8 cellular contexts compared by ENCODE assay signal in genomic region chr12:56688129-56688845, GRCh38.
A peak's percentile ranks its signal among the peaks of the same experiment; 100 is the strongest.
DNase-seq lines count a peak whose midpoint lies in the region; FAIRE-seq and TF ChIP-seq lines count a peak whose summit lies in the region.

PTGES3 (minus strand) TSS chr12:56688284; CDS start chr12:56687999, 285 bp downstream.

- peak within 1 kb of the TSS; percentile 94 for H3K4me2 ChIP-seq in Loucy (ENCODE audit: low read depth, low read length, poor library complexity, severe bottlenecking)

- H3K27ac Mint-ChIP-seq in nephron, result peak within 1 kb of the TSS; percentile 99 to 100 (median 99)
- H3K27ac Mint-ChIP-seq in stimulated activated naive CD8-positive, alpha-beta T cell treated with anti-CD3 and anti-CD28 coated beads, Interleukin-15, Interleukin-2, amounts not matched to agents 100 ng/mL and 50 ng/mL, for 24 hours, result peak within 1 kb of the TSS; percentile 100

- DNase-seq in EL, result peak; percentile 99
- peak; percentile 91 for DNase-seq in H54 (ENCODE audit: insufficient read length, low spot score)
- peak; percentile 96 for DNase-seq in activated T-helper 9 cell treated with anti-CD3 and anti-CD28 coated beads, Interleukin-2, amount 50 U/mL, for 16 hours (ENCODE audit: low read depth)
- DNase-seq in fibroblast of pulmonary artery (ENCODE audit: low read depth), result peak; percentile 98

- H3K36me3 ChIP-seq in Loucy (ENCODE audit: insufficient read depth, low read length), result no peaks in the 10 kb centered on the region

- H3K9me3 Mint-ChIP-seq in nephron, result no peaks in the 10 kb centered on the region
- no peaks in the 10 kb centered on the region for H3K9me3 Mint-ChIP-seq in stimulated activated naive CD8-positive, alpha-beta T cell treated with anti-CD3 and anti-CD28 coated beads, Interleukin-15, Interleukin-2, amounts not matched to agents 100 ng/mL and 50 ng/mL, for 24 hours

- FAIRE-seq in H54 (lab: Jason Lieb, UNC), result peak; percentile 61

- H3K9ac ChIP-seq in Loucy (ENCODE audit: low read depth, low read length, poor library complexity, severe bottlenecking), result peak within 1 kb of the TSS; percentile 98

- peaks cover 26% of the 10 kb centered on the region for H3K4me1 ChIP-seq in Loucy (ENCODE audit: insufficient read depth, low read length, poor library complexity, severe bottlenecking)

- H3K4me3 ChIP-seq in Loucy (ENCODE audit: low read length, poor library complexity, severe bottlenecking) (peak within 1 kb of the TSS; percentile 89), fibroblast of pulmonary artery (replicated peaks; ENCODE audit: low read depth, low read length) (peak within 1 kb of the TSS; percentile 99)

- peaks cover 9% of the 10 kb centered on the region for H3K27me3 ChIP-seq in Loucy (ENCODE audit: insufficient read depth, low read length, poor library complexity, severe bottlenecking)

- H3K4me1 Mint-ChIP-seq in nephron, result peaks cover 27% of the 10 kb centered on the region
- H3K4me1 Mint-ChIP-seq in stimulated activated naive CD8-positive, alpha-beta T cell treated with anti-CD3 and anti-CD28 coated beads, Interleukin-15, Interleukin-2, amounts not matched to agents 100 ng/mL and 50 ng/mL, for 24 hours (ENCODE audit: low read depth), result peaks cover 31% of the 10 kb centered on the region

- H3K36me3 Mint-ChIP-seq in nephron (ENCODE audit: low read depth), result peaks cover 20% of the 10 kb centered on the region
- H3K36me3 Mint-ChIP-seq in stimulated activated naive CD8-positive, alpha-beta T cell treated with anti-CD3 and anti-CD28 coated beads, Interleukin-15, Interleukin-2, amounts not matched to agents 100 ng/mL and 50 ng/mL, for 24 hours (ENCODE audit: low read depth), result peaks cover 37% of the 10 kb centered on the region

- H3K9me2 ChIP-seq in Loucy (replicated peaks; ENCODE audit: low read depth, low read length), result no peaks in the 10 kb centered on the region

- peaks cover 13% of the 10 kb centered on the region for H3F3A ChIP-seq in Loucy (ENCODE audit: low read depth)

- H3K4me3 Mint-ChIP-seq in nephron, result peak within 1 kb of the TSS; percentile 99 to 100 (median 99)
- peak within 1 kb of the TSS; percentile 100 for H3K4me3 Mint-ChIP-seq in stimulated activated naive CD8-positive, alpha-beta T cell treated with anti-CD3 and anti-CD28 coated beads, Interleukin-15, Interleukin-2, amounts not matched to agents 100 ng/mL and 50 ng/mL, for 24 hours

- H2AFZ ChIP-seq in Loucy (ENCODE audit: low read length), result peak within 1 kb of the TSS; percentile 68

- H4K20me1 ChIP-seq in Loucy (ENCODE audit: insufficient read depth, low read length, poor library complexity, severe bottlenecking), result peaks cover 40% of the 10 kb centered on the region

- peaks cover 58% of the 10 kb centered on the region for H3K79me2 ChIP-seq in Loucy (ENCODE audit: insufficient read depth, low read length)

- peak; percentile 83 for TF ChIP-seq POLR2A in H54 (IDR thresholded peaks at IDR 0.05; ENCODE audit: low read depth, low read length)
- peak; percentile 93 for TF ChIP-seq POLR2A in Raji (IDR thresholded peaks at IDR 0.05; ENCODE audit: insufficient read depth, low read depth, low read length)

- no peak for TF ChIP-seq CTCF in Loucy (conservative IDR thresholded peaks at IDR 0.05; ENCODE audit: low read length)
- TF ChIP-seq CTCF in fibroblast of pulmonary artery (IDR thresholded peaks at IDR 0.05; ENCODE audit: low read length, missing control alignments), result no peak
- TF ChIP-seq CTCF in nephron (IDR thresholded peaks at IDR 0.05; ENCODE audit: unreplicated experiment in 3 of 3), result no peak

- no peaks in the 10 kb centered on the region for H3K27me3 Mint-ChIP-seq in nephron (ENCODE audit: low read depth)
- H3K27me3 Mint-ChIP-seq in stimulated activated naive CD8-positive, alpha-beta T cell treated with anti-CD3 and anti-CD28 coated beads, Interleukin-15, Interleukin-2, amounts not matched to agents 100 ng/mL and 50 ng/mL, for 24 hours, result no peaks in the 10 kb centered on the region

- H3K9me3 ChIP-seq in Loucy (ENCODE audit: insufficient read depth, low read depth, low read length), result no peaks in the 10 kb centered on the region

Comparison
In these comparisons a context has a peak if more than half of its experiments do, and no peak if none do; other contexts are left out.
1. Peak in every context shown above with its lines: DNase-seq and H3K4me3 ChIP-seq.